21 cellular contexts compared by ENCODE assay signal in the genomic region with DNA sequence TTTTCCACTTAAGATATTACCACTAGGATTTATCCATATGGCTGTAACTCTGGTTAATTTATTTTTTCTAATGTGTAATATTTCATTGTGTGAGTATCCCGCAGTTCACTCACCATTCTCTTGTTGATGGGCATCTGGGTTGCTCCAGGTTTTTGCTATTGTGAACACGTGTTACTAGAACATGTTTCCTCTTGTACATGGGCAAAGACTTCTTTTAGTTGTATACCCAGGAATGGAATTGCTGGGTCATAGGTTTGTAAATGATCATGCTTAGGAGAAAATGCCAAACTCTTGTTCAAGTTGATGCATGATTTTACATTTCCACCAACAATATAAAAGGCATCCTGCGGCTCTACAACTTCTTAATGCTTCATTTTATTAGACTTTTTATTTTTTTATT.
"Had no signal": no experiment of that assay in that cellular context is flagged by ENCODE, and none has a peak within 500 bp of the region (broad histone marks: within the 10 kb centered on the region; RNA-seq: fewer than 3 reads in every experiment).

No MANE protein-coding gene starts in this region.

- H3K9ac ChIP-seq: parathyroid adenoma had no signal

- H3K4me3 ChIP-seq: gastrocnemius medialis, lung, psoas muscle, skin epidermis, stomach, thoracic aorta had no signal

- H3K79me2 ChIP-seq: parathyroid adenoma had no signal

- H3K27me3 ChIP-seq: gastrocnemius medialis, stomach had no signal

- H2AFZ ChIP-seq: parathyroid adenoma had no signal

- FAIRE-seq: urothelium cell line had no signal

- H3K9me3 ChIP-seq: gastrocnemius medialis, psoas muscle, stomach, thoracic aorta had no signal

- H3K36me3 ChIP-seq: gastrocnemius medialis, stomach, thoracic aorta had no signal

- H3K4me1 ChIP-seq: parathyroid adenoma had no signal

- DNase-seq: effector memory CD4-positive, alpha-beta T cell; erythroblast; gastrocnemius medialis; glutamatergic neuron; immature natural killer cell; kidney; left cardiac atrium; left ventricle myocardium superior; mesendoderm; naive thymus-derived CD4-positive, alpha-beta T cell; nephron progenitor cell; psoas muscle; retina; stimulated activated naive CD4-positive, alpha-beta T cell; stomach; substantia nigra had no signal

- H3K27ac ChIP-seq: parathyroid adenoma, psoas muscle had no signal
